8 cellular contexts compared by ENCODE assay signal in the genomic region with DNA sequence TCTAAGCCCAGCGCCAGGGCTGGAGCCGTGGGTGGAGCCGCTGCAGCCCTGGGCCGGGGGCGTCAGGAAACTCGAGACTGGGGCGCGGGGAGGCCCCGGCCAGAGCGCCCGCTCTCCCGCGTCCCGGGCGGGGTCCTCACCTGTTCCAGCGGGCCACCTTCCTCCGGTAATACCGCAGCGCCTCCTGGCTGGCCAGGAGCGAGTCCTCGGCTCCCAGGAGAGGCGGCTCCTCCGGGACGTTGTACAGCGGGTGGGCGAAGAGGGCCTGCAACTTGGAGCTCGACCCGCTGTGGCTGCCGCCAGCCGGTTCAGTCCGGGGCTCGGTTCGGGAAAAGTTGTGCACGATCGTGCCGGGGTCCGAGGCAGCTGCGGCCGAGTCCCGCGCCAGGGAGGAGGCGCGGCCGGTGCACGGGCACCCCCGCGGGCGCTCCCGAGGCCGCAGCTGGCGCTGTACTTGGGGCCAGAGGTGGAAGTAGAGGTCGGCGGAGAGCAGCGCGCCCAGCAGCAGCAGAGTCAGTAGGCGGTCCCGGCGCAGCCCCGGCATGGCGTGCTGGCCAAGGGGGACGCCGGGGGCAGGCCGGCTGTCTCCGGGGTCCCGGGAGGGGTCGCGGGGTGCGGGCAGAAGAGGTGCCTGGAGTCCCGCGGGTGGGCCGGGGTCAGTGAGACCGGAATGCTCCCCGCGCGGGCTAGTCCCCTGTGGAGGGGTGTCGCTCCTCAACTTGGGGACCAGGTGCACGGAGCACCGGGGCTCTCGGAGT. TPM values are rescaled to one million over a fixed set of nuclear protein-coding genes. Genes with fewer than 3 reads are reported as not detected.
DNase-seq lines count a peak whose midpoint lies in the region; ATAC-seq and TF ChIP-seq lines count a peak whose summit lies in the region.

No MANE protein-coding gene starts in this region.

- WGBS in upper lobe of left lung, 2 donors = 1% methylated on average over 24 of the region's 79 CpGs; no CpG with 5 or more reads in 1 of the 2 donors

- TF ChIP-seq CTCF in dorsolateral prefrontal cortex (IDR thresholded peaks at IDR 0.05 in 54 of 56, conservative IDR thresholded peaks at IDR 0.05 in 2 of 56; ENCODE audit: low read depth in 1 of 56, partially characterized antibody in 56 of 56) = peak in 21 of 56 donors; percentile 7 to 45 (median 18)
- TF ChIP-seq CTCF in upper lobe of left lung (IDR thresholded peaks at IDR 0.05) = peak in 5 of 6 experiments; percentile 30 to 71 (median 36)

- peak; percentile 35 for ATAC-seq in memory B cell (ENCODE audit: low read depth)
- peak; percentile 36 to 56 for ATAC-seq in upper lobe of left lung (ENCODE audit: low FRiP score in 2 of 2)

- peaks cover 27% of the 10 kb centered on the region for H3K27me3 Mint-ChIP-seq in memory B cell
- H3K27me3 Mint-ChIP-seq in CD4-positive, alpha-beta memory T cell = peaks cover 58 to 70% of the 10 kb centered on the region in 2 donors

- H3K27ac Mint-ChIP-seq in memory B cell = no peak overlapping the region
- no peak overlapping the region for H3K27ac Mint-ChIP-seq in CD4-positive, alpha-beta memory T cell

- TF ChIP-seq EP300 in upper lobe of left lung (IDR thresholded peaks at IDR 0.05) = no peak

- peaks cover 0 to 32% (median 0%) of the 10 kb centered on the region in 45 donors for H3K27me3 ChIP-seq in dorsolateral prefrontal cortex
- peaks cover 0 to 21% (median 0%) of the 10 kb centered on the region in 4 donors for H3K27me3 ChIP-seq in upper lobe of left lung
- peaks cover 8% of the 10 kb centered on the region for H3K27me3 ChIP-seq in CD4-positive, alpha-beta memory T cell (ENCODE audit: insufficient read depth, low read length)

- intact Hi-C loops in dorsolateral prefrontal cortex (cut with DNase I) = no loop called here
- intact Hi-C loops in CD4-positive, alpha-beta memory T cell (cut with micrococcal nuclease) = no loop called here

- no peaks in the 10 kb centered on the region for H3K9me3 Mint-ChIP-seq in memory B cell
- H3K9me3 Mint-ChIP-seq in CD4-positive, alpha-beta memory T cell = no peaks in the 10 kb centered on the region

- no peaks in the 10 kb centered on the region for H3K9me3 ChIP-seq in upper lobe of left lung
- H3K9me3 ChIP-seq in CD4-positive, alpha-beta memory T cell (ENCODE audit: control insufficient read depth in 1 of 2, low read length in 2 of 2) = no peaks in the 10 kb centered on the region

- peak in 1 of 4 donors; percentile 58 for TF ChIP-seq POLR2A in upper lobe of left lung (IDR thresholded peaks at IDR 0.05)

- H3K4me3 Mint-ChIP-seq in memory B cell = peak overlapping the region; percentile 76
- peak overlapping the region in 4 of 8 donors; percentile 67 to 86 (median 77) for H3K4me3 Mint-ChIP-seq in CD4-positive, alpha-beta memory T cell

- DNase-seq in CD1c-positive myeloid dendritic cell (ENCODE audit: extremely low spot score) (peak; percentile 64), NCI-H69 (lab: John Stamatoyannopoulos, UW) (peak; percentile 49), dorsolateral prefrontal cortex (peak in 2 of 10 donors; percentile 7 to 44), memory B cell (ENCODE audit: low spot score in 2 of 2) (peak in 1 of 2 donors; percentile 15), upper lobe of left lung (peak; percentile 75 to 91), putamen (ENCODE audit: low spot score) (no peak), NCI-H187 treated with DMSO at 0.1 percent for 48 hours (lab: John Stamatoyannopoulos, UW) (no peak)
- DNase-seq in CD4-positive, alpha-beta memory T cell = no peak

- POLR2A ChIA-PET in CD4-positive, alpha-beta memory T cell (lab: Charles Lee; ENCODE audit: partially characterized antibody) = no interaction called here

- H3K4me3 ChIP-seq in dorsolateral prefrontal cortex (peak overlapping the region; percentile 48 to 82 (median 67)), upper lobe of left lung (peak overlapping the region; percentile 50 to 76 (median 66))
- H3K4me3 ChIP-seq in CD4-positive, alpha-beta memory T cell (ENCODE audit: low read length in 2 of 2) = no peak overlapping the region

- peaks cover 22 to 48% (median 33%) of the 10 kb centered on the region in 4 donors for H3K4me1 ChIP-seq in upper lobe of left lung
- peaks cover 13% of the 10 kb centered on the region for H3K4me1 ChIP-seq in CD4-positive, alpha-beta memory T cell (ENCODE audit: insufficient read depth, low read length)

- peaks cover 4% of the 10 kb centered on the region for H3K4me1 Mint-ChIP-seq in memory B cell
- H3K4me1 Mint-ChIP-seq in CD4-positive, alpha-beta memory T cell = peaks cover 8 to 25% (median 17%) of the 10 kb centered on the region in 4 donors

- peak overlapping the region in 28 of 59 donors; percentile 14 to 85 (median 44) for H3K27ac ChIP-seq in dorsolateral prefrontal cortex
- H3K27ac ChIP-seq in upper lobe of left lung = peak overlapping the region; percentile 87 to 93 (median 90)
- no peak overlapping the region for H3K27ac ChIP-seq in CD4-positive, alpha-beta memory T cell (ENCODE audit: low read depth, low read length)

- CTCF ChIA-PET in CD4-positive, alpha-beta memory T cell (lab: Charles Lee; ENCODE audit: partially characterized antibody) = no interaction called here

- no peaks in the 10 kb centered on the region for H3K36me3 Mint-ChIP-seq in memory B cell
- H3K36me3 Mint-ChIP-seq in CD4-positive, alpha-beta memory T cell = no peaks in the 10 kb centered on the region

- no peaks in the 10 kb centered on the region for H3K36me3 ChIP-seq in upper lobe of left lung
- no peaks in the 10 kb centered on the region for H3K36me3 ChIP-seq in CD4-positive, alpha-beta memory T cell (ENCODE audit: insufficient read depth, low read length)

RNA-seq across cellular contexts. Expression of gene FAM20A, which starts 0.9 kb away (rescaled TPM):
- total RNA-seq in dorsolateral prefrontal cortex (10 to 100 TPM in 7 of 120 experiments, 1 to 10 TPM in 110, under 1 TPM in 3; 0.58 to 19.6 (median 2.4) TPM), upper lobe of left lung (100 to 1,000 TPM in 2 of 6 donors, 10 to 100 TPM in 4; 40.3 to 150 (median 59.7) TPM)
- not detected for total RNA-seq in CD4-positive, alpha-beta memory T cell
- polyA plus RNA-seq in CD4-positive, alpha-beta memory T cell = under 1 TPM in 1 of 2 donors, not detected in 1; 0.08 TPM

Comparison
In these comparisons a context has a peak if more than half of its experiments do, and no peak if none do; other contexts are left out.
1. DNase-seq: peak in CD1c-positive myeloid dendritic cell (single experiment), NCI-H69 (single experiment) and upper lobe of left lung (2 of 2); none in CD4-positive, alpha-beta memory T cell (0 of 5), putamen (single experiment) and NCI-H187 treated with DMSO at 0.1 percent for 48 hours (single experiment).
2. H3K4me3 ChIP-seq: peak in dorsolateral prefrontal cortex (59 of 59) and upper lobe of left lung (4 of 4); none in CD4-positive, alpha-beta memory T cell (0 of 2).